Comparison of ENCODE assay signal across 10 cellular contexts in genomic region chr1:28847207-28847606, GRCh38. TPM values are rescaled to one million over a fixed set of nuclear protein-coding genes. Genes with fewer than 3 reads are reported as not detected.
"Had no signal": no experiment of that assay in that cellular context is flagged by ENCODE, and none has a peak within 500 bp of the region (broad histone marks: within the 10 kb centered on the region; RNA-seq: fewer than 3 reads in every experiment).

No MANE protein-coding gene starts in this region.

RNA-seq across cellular contexts. Expression of gene OPRD1, which starts 35.2 kb away (rescaled TPM):
- total RNA-seq: naive thymus-derived CD4-positive, alpha-beta T cell; natural killer cell; osteoblast; renal cortical epithelial cell; right cardiac atrium; right lobe of liver; subcutaneous adipose tissue; thoracic aorta; tibial nerve; ureter had no signal
